In genomic region chr2:137976274-137976673, GRCh38 we compare ENCODE assay signal across 1 cellular context.
TF ChIP-seq lines count a peak whose summit lies in the region.

No MANE protein-coding gene starts in this region.

TF ChIP-seq in H1, 55 proteins besides CTCF, POLR2A, EP300 and RAD21:
- no peak for TF ChIP-seq CHD1 (IDR thresholded peaks at IDR 0.05; ENCODE audit: low read depth, low read length)
- no peak for TF ChIP-seq RXRA (IDR thresholded peaks at IDR 0.05; ENCODE audit: insufficient read depth, low read depth, low read length)
- no peak for TF ChIP-seq KDM4A (IDR thresholded peaks at IDR 0.05; ENCODE audit: low read depth, low read length, severe bottlenecking)
- no peak for TF ChIP-seq PHF8 (conservative IDR thresholded peaks at IDR 0.05; ENCODE audit: low read depth, low read length)
- TF ChIP-seq TEAD4 (IDR thresholded peaks at IDR 0.05; ENCODE audit: low read depth, low read length): no peak
